In genomic region chr6:90599151-90599550, GRCh38 we compare ENCODE assay signal across 31 cellular contexts.
"Had no signal": no experiment of that assay in that cellular context is flagged by ENCODE, and none has a peak within 500 bp of the region (broad histone marks: within the 10 kb centered on the region; RNA-seq: fewer than 3 reads in every experiment).

No MANE protein-coding gene starts in this region.

- H3K4me3 Mint-ChIP-seq: activated CD4-positive, alpha-beta T cell treated with anti-CD3 and anti-CD28 coated beads for 36 hours; activated CD4-positive, alpha-beta T cell treated with anti-CD3 and anti-CD28 coated beads, Interleukin-2, amount 10 ng/mL, durations not matched to agents 7 days and 5 days; activated CD8-positive, alpha-beta T cell treated with anti-CD3 and anti-CD28 coated beads, Interleukin-2, amount 10 ng/mL, durations not matched to agents 7 days and 5 days; activated naive CD4-positive, alpha-beta T cell treated with anti-CD3 and anti-CD28 coated beads for 36 hours; activated T-cell treated with anti-CD3 and anti-CD28 coated beads, Interleukin-2, amount 50 U/mL, for 24 hours; activated T-helper 1 cell treated with anti-CD3 and anti-CD28 coated beads, Interleukin-12 subunit alpha, Interleukin-12 subunit beta, Interleukin-2, Interleukin-4 antibody, amounts not matched to agents 30 ng/mL and 10 ng/mL and 1 ng/mL, durations not matched to agents 14 hours and 24 hours and 36 hours; brain had no signal

- H3K27ac Mint-ChIP-seq: activated CD4-positive, alpha-beta T cell treated with anti-CD3 and anti-CD28 coated beads for 36 hours; activated CD4-positive, alpha-beta T cell treated with anti-CD3 and anti-CD28 coated beads, Interleukin-2, amount 10 ng/mL, durations not matched to agents 7 days and 5 days; activated CD8-positive, alpha-beta T cell treated with anti-CD3 and anti-CD28 coated beads, Interleukin-2, amount 10 ng/mL, durations not matched to agents 7 days and 5 days; activated naive CD4-positive, alpha-beta T cell treated with anti-CD3 and anti-CD28 coated beads for 36 hours; activated naive CD4-positive, alpha-beta T cell treated with anti-CD3 and anti-CD28 coated beads, Interleukin-2, amount 50 U/mL, for 72 hours; activated T-cell treated with anti-CD3 and anti-CD28 coated beads, Interleukin-2, amount 50 U/mL, for 24 hours; activated T-helper 1 cell treated with anti-CD3 and anti-CD28 coated beads, Interleukin-12 subunit alpha, Interleukin-12 subunit beta, Interleukin-2, Interleukin-4 antibody, amounts not matched to agents 30 ng/mL and 10 ng/mL and 1 ng/mL, durations not matched to agents 14 hours and 24 hours and 36 hours; brain had no signal

- H3K36me3 ChIP-seq: adrenal gland, MG63 had no signal

- H3K36me3 Mint-ChIP-seq: activated naive CD4-positive, alpha-beta T cell treated with anti-CD3 and anti-CD28 coated beads, Interleukin-2, amount 50 U/mL, for 72 hours; brain had no signal

- ATAC-seq: activated CD4-positive, alpha-beta T cell treated with anti-CD3 and anti-CD28 coated beads for 36 hours; activated CD4-positive, CD25-positive, alpha-beta regulatory T cell treated with anti-CD3 and anti-CD28 coated beads, Interleukin-2, amount 50 U/mL, for 24 hours; activated CD8-positive, alpha-beta T cell treated with anti-CD3 and anti-CD28 coated beads, Interleukin-2, amount 10 ng/mL, durations not matched to agents 7 days and 5 days; activated naive CD4-positive, alpha-beta T cell treated with anti-CD3 and anti-CD28 coated beads, Interleukin-2, amount 50 U/mL, for 72 hours had no signal

- H3K9me3 ChIP-seq: adrenal gland, MG63 had no signal

- H3K4me3 ChIP-seq: adrenal gland, MG63, SK-N-MC had no signal

- H3K4me1 ChIP-seq: adrenal gland had no signal

- H3K9me3 Mint-ChIP-seq: activated CD4-positive, alpha-beta T cell treated with anti-CD3 and anti-CD28 coated beads, Interleukin-2, amount 10 ng/mL, durations not matched to agents 7 days and 5 days; activated naive CD4-positive, alpha-beta T cell treated with anti-CD3 and anti-CD28 coated beads for 36 hours; activated naive CD4-positive, alpha-beta T cell treated with anti-CD3 and anti-CD28 coated beads, Interleukin-2, amount 50 U/mL, for 72 hours; activated T-cell treated with anti-CD3 and anti-CD28 coated beads, Interleukin-2, amount 50 U/mL, for 24 hours; activated T-helper 1 cell treated with anti-CD3 and anti-CD28 coated beads, Interleukin-12 subunit alpha, Interleukin-12 subunit beta, Interleukin-2, Interleukin-4 antibody, amounts not matched to agents 30 ng/mL and 10 ng/mL and 1 ng/mL, durations not matched to agents 14 hours and 24 hours and 36 hours; brain had no signal

- H3K27ac ChIP-seq: adrenal gland, SK-N-MC had no signal

- DNase-seq: activated CD4-positive, alpha-beta T cell treated with anti-CD3 and anti-CD28 coated beads for 36 hours; activated CD4-positive, alpha-beta T cell treated with anti-CD3 and anti-CD28 coated beads, Interleukin-2, amount 10 ng/mL, durations not matched to agents 7 days and 5 days; activated CD4-positive, alpha-beta T cell treated with anti-CD3 and anti-CD28 coated beads, Interleukin-2, amount 50 U/mL, for 48 hours; activated CD8-positive, alpha-beta T cell treated with anti-CD3 and anti-CD28 coated beads, Interleukin-2, amount 10 ng/mL, durations not matched to agents 7 days and 5 days; activated gamma-delta T cell treated with Interleukin-2 at 50 U/mL for 16 hours; activated naive CD4-positive, alpha-beta T cell treated with anti-CD3 and anti-CD28 coated beads for 36 hours; activated T-cell treated with anti-CD3 and anti-CD28 coated beads, Interleukin-2, amount 50 U/mL, for 24 hours; adrenal gland; caudate nucleus; cerebellar nuclear complex; Karpas-422; MG63; MV-4-11; NCI-H1092; NCI-H1436 treated with DMSO at 0.1 percent for 48 hours; NCI-H1694 treated with DMSO at 0.1 percent for 48 hours; NCI-H2029 treated with DMSO at 0.1 percent for 48 hours; NCI-H2107; NCI-H2171; NCI-H510A; NCI-H526; NCI-H748 treated with DMSO at 0.1 percent for 48 hours; Right ventricle myocardium superior; T-helper 1 cell; T-helper 2 cell; T1000 had no signal

- H3K4me1 Mint-ChIP-seq: activated CD4-positive, alpha-beta T cell treated with anti-CD3 and anti-CD28 coated beads for 36 hours; activated CD4-positive, alpha-beta T cell treated with anti-CD3 and anti-CD28 coated beads, Interleukin-2, amount 10 ng/mL, durations not matched to agents 7 days and 5 days; brain had no signal
